11 cellular contexts compared by ENCODE assay signal in the genomic region with DNA sequence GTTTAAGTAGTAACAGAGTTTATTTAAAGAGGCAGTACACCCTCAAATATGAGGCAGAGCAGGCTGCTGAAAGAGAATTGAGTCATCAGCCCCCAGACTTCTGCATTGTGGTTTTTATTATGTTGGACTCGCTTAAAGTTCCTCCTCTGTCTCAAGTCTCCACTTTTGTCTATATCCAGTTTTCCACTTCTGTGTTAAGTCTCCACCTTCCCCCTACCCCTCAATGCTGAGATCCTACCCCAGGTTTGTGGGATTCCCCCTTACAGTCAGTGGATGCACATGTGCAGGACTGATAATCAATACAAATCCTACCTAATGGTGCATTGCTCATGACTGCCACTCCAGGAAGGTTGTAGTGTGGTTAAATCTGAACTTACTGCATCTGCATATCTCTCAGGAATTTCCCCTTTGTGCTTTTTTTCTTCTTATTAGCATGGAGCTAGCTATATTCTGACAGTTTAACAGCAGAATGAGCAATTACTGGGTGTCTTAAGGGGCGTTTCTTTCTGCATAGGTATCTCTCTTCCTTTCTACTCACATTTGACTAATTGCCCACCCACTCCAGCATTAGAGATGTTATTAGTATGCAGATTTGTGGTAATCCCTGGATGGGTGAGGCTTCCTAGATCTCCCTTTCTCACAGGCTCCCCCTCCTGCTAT. TPM values are rescaled to one million over a fixed set of nuclear protein-coding genes. Genes with fewer than 3 reads are reported as not detected.
A peak's percentile ranks its signal among the peaks of the same experiment; 100 is the strongest.
DNase-seq lines count a peak whose midpoint lies in the region; ATAC-seq and TF ChIP-seq lines count a peak whose summit lies in the region.
"Had no signal": no experiment of that assay in that cellular context is flagged by ENCODE, and none has a peak within 500 bp of the region (broad histone marks: within the 10 kb centered on the region; RNA-seq: fewer than 3 reads in every experiment).

No MANE protein-coding gene starts in this region.

- H3K27me3 ChIP-seq in heart left ventricle (no peaks in the 10 kb centered on the region), left ventricle myocardium inferior (ENCODE audit: low read depth) (no peaks in the 10 kb centered on the region)

- H3K4me3 ChIP-seq in heart left ventricle (no peak overlapping the region), left ventricle myocardium inferior (no peak overlapping the region), astrocyte of the spinal cord (ENCODE audit: low read depth, low read length) (no peak overlapping the region)

- DNase-seq in heart left ventricle (no peak), left ventricle myocardium inferior (no peak), NOMO-1 treated with dmso at 0.1 percent for 144 hours (lab: John Stamatoyannopoulos, UW; ENCODE audit: unreplicated experiment) (peak; percentile 79), astrocyte of the spinal cord (ENCODE audit: low read depth, low spot score) (peak; percentile 36), AG20443 (ENCODE audit: low spot score) (no peak), NCI-H1417 (lab: John Stamatoyannopoulos, UW) (no peak), DMS 273 (lab: John Stamatoyannopoulos, UW; ENCODE audit: unreplicated experiment) (no peak)
- peak; percentile 14 for DNase-seq in stimulated activated naive CD8-positive, alpha-beta T cell treated with anti-CD3 and anti-CD28 coated beads, Interleukin-15, Interleukin-2, amounts not matched to agents 100 U/mL and 50 U/mL, for 24 hours
- DNase-seq: left colon, NCI-H510A treated with DMSO at 0.1 percent for 48 hours had no signal

- H3K36me3 ChIP-seq in heart left ventricle (no peaks in the 10 kb centered on the region), left ventricle myocardium inferior (no peaks in the 10 kb centered on the region)

- H3K27ac ChIP-seq in heart left ventricle (peak overlapping the region in 1 of 12 donors; percentile 78), left ventricle myocardium inferior (replicated peaks) (no peak overlapping the region)

- TF ChIP-seq CTCF in heart left ventricle (IDR thresholded peaks at IDR 0.05) (no peak), left ventricle myocardium inferior (IDR thresholded peaks at IDR 0.05; ENCODE audit: borderline replicate concordance) (no peak), astrocyte of the spinal cord (IDR thresholded peaks at IDR 0.05; ENCODE audit: low read depth, low read length) (no peak)

- H3K4me1 ChIP-seq in heart left ventricle (peaks cover 0 to 32% (median 0%) of the 10 kb centered on the region in 12 donors), left ventricle myocardium inferior (no peaks in the 10 kb centered on the region)

- TF ChIP-seq POLR2A in heart left ventricle (IDR thresholded peaks at IDR 0.05): no peak

- intact Hi-C loops in heart left ventricle (cut with DNase I) (no loop called here), left ventricle myocardium inferior (cut with micrococcal nuclease) (no loop called here)

- in situ Hi-C loops in astrocyte of the spinal cord (cut with HindIII; ENCODE audit: low sequenced_read_pairs): no loop called here

- 63 to 70% (median 66%) methylated on average over 2 of the region's 2 CpGs for WGBS in heart left ventricle, 4 donors

- peak in 3 of 4 donors; percentile 39 to 73 (median 42) for ATAC-seq in heart left ventricle
- ATAC-seq in stimulated activated naive CD8-positive, alpha-beta T cell treated with anti-CD3 and anti-CD28 coated beads, Interleukin-15, Interleukin-2, amounts not matched to agents 100 U/mL and 50 U/mL, for 24 hours: peak; percentile 96
- ATAC-seq: left colon had no signal

- peaks cover 0 to 20% (median 10%) of the 10 kb centered on the region in 12 donors for H3K9me3 ChIP-seq in heart left ventricle
- peaks cover 54% of the 10 kb centered on the region for H3K9me3 ChIP-seq in left ventricle myocardium inferior (replicated peaks)

RNA-seq across cellular contexts. Expression of gene CD200R1L, which starts 11.9 kb away (rescaled TPM):
- total RNA-seq in heart left ventricle (not detected), left ventricle myocardium inferior (not detected)
- not detected for polyA plus RNA-seq in heart left ventricle
- total RNA-seq: left colon had no signal
- polyA plus RNA-seq: BJ had no signal

Comparison
In these comparisons a context has a peak if more than half of its experiments do, and no peak if none do; other contexts are left out.
1. DNase-seq: peak in NOMO-1 treated with dmso at 0.1 percent for 144 hours (single experiment), astrocyte of the spinal cord (single experiment) and stimulated activated naive CD8-positive, alpha-beta T cell treated with anti-CD3 and anti-CD28 coated beads, Interleukin-15, Interleukin-2, amounts not matched to agents 100 U/mL and 50 U/mL, for 24 hours (single experiment); none in heart left ventricle (0 of 5), left ventricle myocardium inferior (single experiment), AG20443 (single experiment), NCI-H1417 (0 of 3) and DMS 273 (single experiment).